Comparison of ENCODE assay signal across 1 cellular context in genomic region chr6:30158475-30159025, GRCh38.
TF ChIP-seq lines count a peak whose summit lies in the region.

No MANE protein-coding gene starts in this region.

TF ChIP-seq in GM12878, 131 proteins besides CTCF, POLR2A, EP300 and RAD21:
- no peak for TF ChIP-seq GATAD2B (conservative IDR thresholded peaks at IDR 0.05; ENCODE audit: low read depth)
- no peak for TF ChIP-seq MXI1 (IDR thresholded peaks at IDR 0.05; ENCODE audit: low read depth, low read length)
- no peak for TF ChIP-seq PRDM15 (CRISPR knock-in tag; IDR thresholded peaks at IDR 0.05)
- TF ChIP-seq ZNF217 (IDR thresholded peaks at IDR 0.05) = no peak
- no peak for TF ChIP-seq NR2C2 (IDR thresholded peaks at IDR 0.05; ENCODE audit: borderline replicate concordance, control insufficient read depth, insufficient read length, low read depth)
